In genomic region chr6:73262701-73263569, GRCh38 we compare ENCODE assay signal across 8 cellular contexts. TPM values are rescaled to one million over a fixed set of nuclear protein-coding genes. Genes with fewer than 3 reads are reported as not detected.
DNase-seq lines count a peak whose midpoint lies in the region; ATAC-seq and FAIRE-seq lines count a peak whose summit lies in the region.

KHDC1 (minus strand) TSS chr6:73263196; CDS start chr6:73242517, 20,679 bp downstream.

- H3K27ac ChIP-seq in ACC112 (ENCODE audit: low read depth, low read length) (peak within 1 kb of the TSS; percentile 21; the same call in 1 of the 2 replicates), mesenchymal stem cell (ENCODE audit: low read length, poor library complexity, severe bottlenecking) (no peak within 1 kb of the TSS)

- H3K9ac ChIP-seq in mesenchymal stem cell (ENCODE audit: low read length) = peak within 1 kb of the TSS; percentile 91

- H3K4me1 Mint-ChIP-seq in activated CD4-positive, alpha-beta T cell treated with anti-CD3 and anti-CD28 coated beads, Interleukin-2, amount 10 ng/mL, durations not matched to agents 24 days and 14 days = peaks cover 29% of the 10 kb centered on the region

- intact Hi-C loops in activated CD4-positive, alpha-beta T cell treated with anti-CD3 and anti-CD28 coated beads, Interleukin-2, amount 10 ng/mL, durations not matched to agents 24 days and 14 days (cut with micrococcal nuclease) = loop anchor here (2.0 kb wide), 2 partner anchors 46 to 642 kb away; no protein-coding TSS in a partner anchor

- H4K8ac ChIP-seq in mesenchymal stem cell (ENCODE audit: low read length) = peak within 1 kb of the TSS; percentile 99

- peak within 1 kb of the TSS; percentile 97 for H3K4me2 ChIP-seq in mesenchymal stem cell (ENCODE audit: low read length, poor library complexity, severe bottlenecking)

- WGBS in mesenchymal stem cell = 3% methylated on average over 57 of the region's 63 CpGs

- peaks cover 20% of the 10 kb centered on the region for H3K79me2 ChIP-seq in ACC112 (ENCODE audit: control insufficient read depth, insufficient read depth, low read length, unreplicated experiment)

- peaks cover 28% of the 10 kb centered on the region for H3K36me3 Mint-ChIP-seq in activated CD4-positive, alpha-beta T cell treated with anti-CD3 and anti-CD28 coated beads, Interleukin-2, amount 10 ng/mL, durations not matched to agents 24 days and 14 days (ENCODE audit: low read depth)

- H2AK5ac ChIP-seq in mesenchymal stem cell (ENCODE audit: low read length, severe bottlenecking) = no peak within 1 kb of the TSS

- H3K4me3 ChIP-seq in ACC112 (ENCODE audit: low read depth, low read length) (peak within 1 kb of the TSS; percentile 97), mesenchymal stem cell (ENCODE audit: insufficient read depth in 1 of 2, low read depth in 1 of 2, low read length in 2 of 2) (peak within 1 kb of the TSS; percentile 78 to 93)

- H3K18ac ChIP-seq in mesenchymal stem cell (ENCODE audit: low read depth in 1 of 2, low read length in 2 of 2) = peak within 1 kb of the TSS; percentile 86 to 93

- H3K9me3 Mint-ChIP-seq in activated CD4-positive, alpha-beta T cell treated with anti-CD3 and anti-CD28 coated beads, Interleukin-2, amount 10 ng/mL, durations not matched to agents 24 days and 14 days = no peaks in the 10 kb centered on the region

- no peaks in the 10 kb centered on the region for H3K9me3 ChIP-seq in mesenchymal stem cell (ENCODE audit: control insufficient read depth, low read length)

- peak within 1 kb of the TSS; percentile 98 for H4K91ac ChIP-seq in mesenchymal stem cell (ENCODE audit: low read length)

- H2AFZ ChIP-seq in ACC112 (ENCODE audit: low read length, unreplicated experiment) = peak within 1 kb of the TSS; percentile 99
- H2AFZ ChIP-seq in mesenchymal stem cell (ENCODE audit: low read depth, low read length) = peak within 1 kb of the TSS; percentile 99

- H2BK12ac ChIP-seq in mesenchymal stem cell (ENCODE audit: low read length in 2 of 2) = peak within 1 kb of the TSS in 1 of 2 experiments; percentile 64

- peak; percentile 87 for ATAC-seq in HG02973 (IDR thresholded peaks at IDR 0.05; ENCODE audit: unreplicated experiment)

- peak within 1 kb of the TSS; percentile 67 for H2BK120ac ChIP-seq in mesenchymal stem cell (ENCODE audit: low read depth, low read length)

- FAIRE-seq in GM18507 (lab: Jason Lieb, UNC) = peak; percentile 56

- no peaks in the 10 kb centered on the region for H3K27me3 Mint-ChIP-seq in activated CD4-positive, alpha-beta T cell treated with anti-CD3 and anti-CD28 coated beads, Interleukin-2, amount 10 ng/mL, durations not matched to agents 24 days and 14 days

- peak within 1 kb of the TSS; percentile 86 for H3K4me3 Mint-ChIP-seq in activated CD4-positive, alpha-beta T cell treated with anti-CD3 and anti-CD28 coated beads, Interleukin-2, amount 10 ng/mL, durations not matched to agents 24 days and 14 days

- DNase-seq in GM18507 (ENCODE audit: extremely low spot score, insufficient read length, low read depth) (peak; percentile 69), NCI-H2196 (lab: John Stamatoyannopoulos, UW; ENCODE audit: unreplicated experiment) (peak; percentile 56), ecto neural progenitor cell (ENCODE audit: low spot score) (peak; percentile 73), mesenchymal stem cell (peak; percentile 53)
- peak; percentile 89 for DNase-seq in activated CD4-positive, alpha-beta T cell treated with anti-CD3 and anti-CD28 coated beads, Interleukin-2, amount 10 ng/mL, durations not matched to agents 24 days and 14 days
- DNase-seq in stimulated activated CD8-positive, alpha-beta memory T cell treated with anti-CD3 and anti-CD28 coated beads, Interleukin-12 subunit alpha, Interleukin-12 subunit beta, amount 100 ng/mL, for 4 hours (ENCODE audit: low read depth) = peak; percentile 36

- peaks cover 15% of the 10 kb centered on the region for H3K79me1 ChIP-seq in mesenchymal stem cell (replicated peaks; ENCODE audit: low read length, poor library complexity, severe bottlenecking)

- H2BK15ac ChIP-seq in mesenchymal stem cell (ENCODE audit: low read depth, poor library complexity, severe bottlenecking) = no peak within 1 kb of the TSS

- H3K27me3 ChIP-seq in ACC112 (ENCODE audit: insufficient read depth, low read length) (no peaks in the 10 kb centered on the region), mesenchymal stem cell (ENCODE audit: control insufficient read depth in 1 of 2, insufficient read depth in 1 of 2, low read length in 2 of 2) (no peaks in the 10 kb centered on the region)

- H3K23ac ChIP-seq in mesenchymal stem cell (ENCODE audit: low read length in 2 of 2) = peak within 1 kb of the TSS in 1 of 2 experiments; percentile 83

- H3K4me1 ChIP-seq in ACC112 (ENCODE audit: control insufficient read depth, insufficient read depth, low read length, unreplicated experiment) (peaks cover 6% of the 10 kb centered on the region), mesenchymal stem cell (ENCODE audit: control insufficient read depth, insufficient read depth, low read depth, low read length) (peaks cover 9% of the 10 kb centered on the region)

- H3K36me3 ChIP-seq in ACC112 (ENCODE audit: insufficient read depth, low read length) (0 out of 2 replicates have a peak, but pooled peaks cover 8% of the 10 kb centered on the region), mesenchymal stem cell (ENCODE audit: control insufficient read depth in 1 of 2, insufficient read depth in 2 of 2, low read depth in 1 of 2, low read length in 2 of 2) (no peaks in the 10 kb centered on the region)

- peak within 1 kb of the TSS in 1 of 2 experiments; percentile 97 for H3K14ac ChIP-seq in mesenchymal stem cell (ENCODE audit: low read length in 2 of 2)

- H2BK5ac ChIP-seq in mesenchymal stem cell (ENCODE audit: low read depth, low read length, poor library complexity, severe bottlenecking) = no peak within 1 kb of the TSS

- peak within 1 kb of the TSS; percentile 97 to 100 for H3K4ac ChIP-seq in mesenchymal stem cell (ENCODE audit: low read depth in 1 of 2, low read length in 2 of 2)

- H3K27ac Mint-ChIP-seq in activated CD4-positive, alpha-beta T cell treated with anti-CD3 and anti-CD28 coated beads, Interleukin-2, amount 10 ng/mL, durations not matched to agents 24 days and 14 days = peak within 1 kb of the TSS; percentile 83

RNA-seq across cellular contexts. Expression of gene KHDC1, which starts in this region (rescaled TPM):
- 5.1 and 5.2 TPM in 2 replicates for total RNA-seq in activated CD4-positive, alpha-beta T cell treated with anti-CD3 and anti-CD28 coated beads, Interleukin-2, amount 10 ng/mL, durations not matched to agents 24 days and 14 days
- polyA plus RNA-seq in mesenchymal stem cell (2013, experiment 1 of 2) = 2.4 TPM
- 2.5 TPM for polyA plus RNA-seq in mesenchymal stem cell (2013, experiment 2 of 2)

Comparison
In these comparisons a context has a peak if more than half of its experiments do, and no peak if none do; other contexts are left out.
1. DNase-seq: peak in every context shown above with its lines; median percentile 89 in activated CD4-positive, alpha-beta T cell treated with anti-CD3 and anti-CD28 coated beads, Interleukin-2, amount 10 ng/mL, durations not matched to agents 24 days and 14 days; 73 in ecto neural progenitor cell; 69 in GM18507; 56 in NCI-H2196; 53 in mesenchymal stem cell; 36 in stimulated activated CD8-positive, alpha-beta memory T cell treated with anti-CD3 and anti-CD28 coated beads, Interleukin-12 subunit alpha, Interleukin-12 subunit beta, amount 100 ng/mL, for 4 hours.